12 cellular contexts compared by ENCODE assay signal in the genomic region with DNA sequence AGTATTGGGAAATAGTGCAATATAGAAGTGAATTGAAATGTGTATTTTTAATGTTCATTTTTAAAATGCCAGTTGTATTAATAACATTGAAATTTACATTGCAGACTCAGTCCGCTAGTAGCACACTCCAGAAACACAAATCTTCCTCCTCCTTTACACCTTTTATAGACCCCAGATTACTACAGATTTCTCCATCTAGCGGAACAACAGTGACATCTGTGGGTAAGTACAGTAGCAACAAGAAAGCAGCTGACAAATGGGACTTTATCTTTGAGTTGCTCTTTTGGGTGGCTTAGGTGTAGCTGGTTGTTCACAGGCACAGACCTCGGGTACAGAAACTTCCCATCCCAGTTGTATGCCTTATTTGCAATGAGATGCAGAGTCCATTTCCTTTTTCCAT.
DNase-seq lines count a peak whose midpoint lies in the region; ATAC-seq and TF ChIP-seq lines count a peak whose summit lies in the region.
"Had no signal": no experiment of that assay in that cellular context is flagged by ENCODE, and none has a peak within 500 bp of the region (broad histone marks: within the 10 kb centered on the region; RNA-seq: fewer than 3 reads in every experiment).

No MANE protein-coding gene starts in this region.

- H3K27ac ChIP-seq in brain microvascular endothelial cell (no peak overlapping the region), right cardiac atrium (ENCODE audit: low read length) (no peak overlapping the region)
- H3K27ac ChIP-seq: BLaER1 treated with 17β-estradiol and CSF1 and Interleukin-3, amounts not matched to agents 10 nM and 100 nM; heart right ventricle had no signal

- in situ Hi-C loops in brain microvascular endothelial cell (cut with HindIII; ENCODE audit: low pct_ligation_motif_present, low sequenced_read_pairs): no loop called here

- TF ChIP-seq CTCF in LNCAP (IDR thresholded peaks at IDR 0.05): peak; percentile 24; the same call in 1 of the 2 replicates
- peak; percentile 23 for TF ChIP-seq CTCF in brain microvascular endothelial cell (IDR thresholded peaks at IDR 0.05; ENCODE audit: low read depth, low read length, missing control alignments)

- no peaks in the 10 kb centered on the region for H3K9me3 ChIP-seq in right cardiac atrium (ENCODE audit: control insufficient read depth, low read length)
- H3K9me3 ChIP-seq: BLaER1 treated with 17β-estradiol and CSF1 and Interleukin-3, amounts not matched to agents 10 nM and 100 nM; heart right ventricle had no signal

- no peak overlapping the region for H3K4me3 ChIP-seq in brain microvascular endothelial cell (ENCODE audit: low read depth, low read length)
- no peak overlapping the region for H3K4me3 ChIP-seq in right cardiac atrium (ENCODE audit: low read length)
- H3K4me3 ChIP-seq: BLaER1 treated with 17β-estradiol and CSF1 and Interleukin-3, amounts not matched to agents 10 nM and 100 nM; heart right ventricle had no signal

- no peaks in the 10 kb centered on the region for H3K27me3 ChIP-seq in brain microvascular endothelial cell (replicated peaks)
- H3K27me3 ChIP-seq in right cardiac atrium (ENCODE audit: control insufficient read depth, insufficient read depth): no peaks in the 10 kb centered on the region
- H3K27me3 ChIP-seq: BLaER1 treated with 17β-estradiol and CSF1 and Interleukin-3, amounts not matched to agents 10 nM and 100 nM; heart right ventricle had no signal

- peak; percentile 21 for DNase-seq in NCI-H82 (lab: John Stamatoyannopoulos, UW)
- no peak for DNase-seq in NCI-H82 treated with DMSO at 0.1 percent for 48 hours (lab: John Stamatoyannopoulos, UW; ENCODE audit: unreplicated experiment)
- DNase-seq in brain microvascular endothelial cell: no peak
- DNase-seq in putamen (ENCODE audit: low spot score): peak; percentile 27
- DNase-seq in right cardiac atrium: no peak
- DNase-seq in SKM-1 treated with dmso at 0.1 percent for 144 hours (lab: John Stamatoyannopoulos, UW; ENCODE audit: unreplicated experiment): no peak
- DNase-seq: heart right ventricle, nephron progenitor cell had no signal

- H3K4me1 ChIP-seq in right cardiac atrium (ENCODE audit: control insufficient read depth, insufficient read depth, low read length): no peaks in the 10 kb centered on the region
- H3K4me1 ChIP-seq: BLaER1 treated with 17β-estradiol and CSF1 and Interleukin-3, amounts not matched to agents 10 nM and 100 nM had no signal

- ATAC-seq in right cardiac atrium (no peak), GM18517 (IDR thresholded peaks at IDR 0.05; ENCODE audit: unreplicated experiment) (no peak)
- ATAC-seq: heart right ventricle, Right ventricle myocardium inferior had no signal

- H3K36me3 ChIP-seq in brain microvascular endothelial cell (replicated peaks): peaks cover 84% of the 10 kb centered on the region

- intact Hi-C loops in right cardiac atrium (cut with DNase I): no loop called here

- 84% methylated on average over 3 of the region's 3 CpGs for whole genome bisulfite sequencing in right cardiac atrium

Comparison
In these comparisons a context has a peak if more than half of its experiments do, and no peak if none do; other contexts are left out.
1. DNase-seq: peak in NCI-H82 (single experiment) and putamen (single experiment); none in NCI-H82 treated with DMSO at 0.1 percent for 48 hours (single experiment), brain microvascular endothelial cell (single experiment), right cardiac atrium (0 of 3) and SKM-1 treated with dmso at 0.1 percent for 144 hours (single experiment).